17 cellular contexts compared by ENCODE assay signal in the genomic region with DNA sequence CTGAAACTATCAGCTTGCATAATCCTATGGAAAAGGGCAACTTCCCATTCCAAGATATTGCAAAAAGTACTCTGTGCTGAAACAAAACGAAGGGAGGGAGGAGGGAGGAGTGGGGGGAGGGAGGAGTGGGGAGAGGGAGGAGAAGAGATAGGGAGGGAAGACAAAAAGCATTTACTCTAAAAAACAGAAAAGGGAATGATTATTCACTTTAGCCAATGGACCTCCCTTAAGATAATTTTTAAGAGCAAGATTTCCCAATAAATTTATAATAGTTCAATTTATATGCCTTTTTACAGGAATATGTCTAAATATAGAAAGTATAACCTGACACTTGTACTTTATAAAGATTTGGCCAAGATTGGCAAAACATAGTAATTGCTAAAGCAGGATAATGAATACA.
DNase-seq lines count a peak whose midpoint lies in the region; ATAC-seq lines count a peak whose summit lies in the region.
"Had no signal": no experiment of that assay in that cellular context is flagged by ENCODE, and none has a peak within 500 bp of the region (broad histone marks: within the 10 kb centered on the region; RNA-seq: fewer than 3 reads in every experiment).

No MANE protein-coding gene starts in this region.

- H3K4me1 ChIP-seq in subcutaneous abdominal adipose tissue (ENCODE audit: control insufficient read depth in 5 of 5, insufficient read depth in 5 of 5, low read length in 5 of 5): peaks cover 0 to 29% (median 13%) of the 10 kb centered on the region in 5 donors
- H3K4me1 ChIP-seq: Caco-2 had no signal

- peak overlapping the region; percentile 77 for H3K27ac ChIP-seq in subcutaneous abdominal adipose tissue (ENCODE audit: low read depth, low read length)
- H3K27ac ChIP-seq: GM23248 had no signal

- H3K4me3 ChIP-seq in subcutaneous abdominal adipose tissue (ENCODE audit: low read depth in 1 of 5, low read length in 5 of 5): no peak overlapping the region
- H3K4me3 ChIP-seq: GM23248 had no signal

- no peaks in the 10 kb centered on the region for H3K9me3 ChIP-seq in subcutaneous abdominal adipose tissue (ENCODE audit: control insufficient read depth in 5 of 5, low read length in 5 of 5)
- H3K9me3 ChIP-seq: Caco-2 had no signal

- DNase-seq in NCI-H69 (lab: John Stamatoyannopoulos, UW) (peak; percentile 19), amniotic epithelial cell (ENCODE audit: low read depth) (peak; percentile 33), fibroblast of peridontal ligament (ENCODE audit: extremely low read depth) (peak; percentile 23), putamen (ENCODE audit: low spot score) (no peak), RPMI8226 (no peak), left lobe of liver (ENCODE audit: low spot score) (no peak)
- DNase-seq: C1 segment of cervical spinal cord; Caco-2; CD4-positive, CD25-positive, alpha-beta regulatory T cell; CD8-positive, alpha-beta T cell; DMS153; DND-41; GM23248; H7; HCEC 1CT had no signal

- no peaks in the 10 kb centered on the region for H3K27me3 ChIP-seq in subcutaneous abdominal adipose tissue (ENCODE audit: control insufficient read depth in 5 of 5, insufficient read depth in 4 of 5, low read length in 5 of 5)

- no peak overlapping the region for H3K9ac ChIP-seq in subcutaneous abdominal adipose tissue (ENCODE audit: low read length in 5 of 5)
- H3K9ac ChIP-seq: GM23248 had no signal

- H3K36me3 ChIP-seq in subcutaneous abdominal adipose tissue (ENCODE audit: control insufficient read depth in 5 of 5, insufficient read depth in 5 of 5, low read length in 5 of 5): no peaks in the 10 kb centered on the region

- ATAC-seq in GM18861 (IDR thresholded peaks at IDR 0.05; ENCODE audit: unreplicated experiment): no peak
- no peak for ATAC-seq in left lobe of liver
- ATAC-seq: CD8-positive, alpha-beta T cell had no signal

Comparison
In these comparisons a context has a peak if more than half of its experiments do, and no peak if none do; other contexts are left out.
1. DNase-seq: peak in NCI-H69 (single experiment), amniotic epithelial cell (single experiment) and fibroblast of peridontal ligament (single experiment); none in putamen (single experiment), RPMI8226 (single experiment) and left lobe of liver (single experiment).